Comparison of ENCODE assay signal across 15 cellular contexts in genomic region chr1:3261007-3261968, GRCh38.
"Had no signal": no experiment of that assay in that cellular context is flagged by ENCODE, and none has a peak within 500 bp of the region (broad histone marks: within the 10 kb centered on the region; RNA-seq: fewer than 3 reads in every experiment).

No MANE protein-coding gene starts in this region.

- H3K36me3 ChIP-seq: gastroesophageal sphincter, heart left ventricle, lower lobe of right lung, upper lobe of right lung had no signal

- H3K9me3 ChIP-seq: gastroesophageal sphincter, lower lobe of right lung, upper lobe of right lung had no signal

- H3K27ac ChIP-seq: gastroesophageal sphincter, lower lobe of right lung, parathyroid adenoma, upper lobe of right lung had no signal

- H3K4me3 ChIP-seq: gastroesophageal sphincter, heart left ventricle, lower lobe of right lung, upper lobe of right lung had no signal

- H3K4me1 ChIP-seq: lower lobe of right lung, parathyroid adenoma, upper lobe of right lung had no signal

- FAIRE-seq: astrocyte had no signal

- DNase-seq: activated CD4-positive, alpha-beta T cell treated with anti-CD3 and anti-CD28 coated beads, Interleukin-2, amount 50 U/mL, for 4 hours; activated effector memory CD4-positive, alpha-beta T cell treated with anti-CD3 and anti-CD28 coated beads, Interleukin-2, amount 50 U/mL, for 16 hours; activated naive CD4-positive, alpha-beta T cell treated with anti-CD3 and anti-CD28 coated beads, Interleukin-2, amount 50 U/mL, for 16 hours; activated T-cell treated with anti-CD3 and anti-CD28 coated beads, Interleukin-2, amount 50 U/mL, for 72 hours; effector CD4-positive, alpha-beta T cell; immature natural killer cell; lower lobe of right lung; naive thymus-derived CD8-positive, alpha-beta T cell; stimulated activated CD4-positive, alpha-beta T cell treated with anti-CD3 and anti-CD28 coated beads, Interleukin-2, amount 100 ng/mL, for 24 hours; upper lobe of right lung had no signal

- H3K27me3 ChIP-seq: upper lobe of right lung had no signal

- ATAC-seq: activated T-cell treated with anti-CD3 and anti-CD28 coated beads, Interleukin-2, amount 50 U/mL, for 72 hours; esophagus mucosa; gastroesophageal sphincter; lower lobe of right lung; naive thymus-derived CD8-positive, alpha-beta T cell; upper lobe of right lung had no signal
